ENCODE assay signal across 9 cellular contexts in genomic region chr21:28018741-28019669, GRCh38.
DNase-seq lines count a peak whose midpoint lies in the region; ATAC-seq and TF ChIP-seq lines count a peak whose summit lies in the region.
"Had no signal": no experiment of that assay in that cellular context is flagged by ENCODE, and none has a peak within 500 bp of the region (broad histone marks: within the 10 kb centered on the region; RNA-seq: fewer than 3 reads in every experiment).

No MANE protein-coding gene starts in this region.

- H3K9me3 ChIP-seq in SJCRH30 (replicated peaks), result no peaks in the 10 kb centered on the region
- H3K9me3 ChIP-seq: heart right ventricle had no signal

- no peaks in the 10 kb centered on the region for H3K27me3 ChIP-seq in SJCRH30
- H3K27me3 ChIP-seq: heart right ventricle had no signal

- H3K36me3 Mint-ChIP-seq in HFFc6 (ENCODE audit: low read depth), result no peaks in the 10 kb centered on the region

- H3K4me1 ChIP-seq in SJCRH30, result no peaks in the 10 kb centered on the region
- H3K4me1 ChIP-seq: heart right ventricle had no signal

- H3K9me3 Mint-ChIP-seq in HFFc6, result no peaks in the 10 kb centered on the region

- no peak overlapping the region for H3K27ac ChIP-seq in SJCRH30
- H3K27ac ChIP-seq: heart right ventricle had no signal

- no peaks in the 10 kb centered on the region for H3K27me3 Mint-ChIP-seq in HFFc6 (ENCODE audit: insufficient read depth)

- DNase-seq in COR-L47 (lab: John Stamatoyannopoulos, UW), result peak; percentile 6
- DNase-seq in HFFc6, result peak; percentile 0
- peak; percentile 88 for DNase-seq in SJCRH30
- no peak for DNase-seq in left lobe of liver (ENCODE audit: low spot score)
- no peak for DNase-seq in stimulated activated CD8-positive, alpha-beta memory T cell treated with anti-CD3 and anti-CD28 coated beads, Interleukin-4, amount 100 ng/mL, for 48 hours
- no peak for DNase-seq in activated T-cell treated with anti-CD3 and anti-CD28 coated beads, Interleukin-2, amount 50 U/mL, for 48 hours
- DNase-seq in T1000 (lab: John Stamatoyannopoulos, UW), result no peak

- no peaks in the 10 kb centered on the region for H3K36me3 ChIP-seq in SJCRH30
- H3K36me3 ChIP-seq: heart right ventricle had no signal

- no peak overlapping the region for H3K4me3 ChIP-seq in SJCRH30

- peak overlapping the region; percentile 82 for H3K4me3 Mint-ChIP-seq in HFFc6

- peak; percentile 41; the same call in 1 of the 2 replicates for TF ChIP-seq CTCF in HFFc6 (IDR thresholded peaks at IDR 0.05)

- no peak overlapping the region; the same call in 1 of the 2 replicates for H3K27ac Mint-ChIP-seq in HFFc6

- ATAC-seq in left lobe of liver (peak; percentile 74), GM18511 (IDR thresholded peaks at IDR 0.05; ENCODE audit: unreplicated experiment) (no peak)

- peaks cover 8% of the 10 kb centered on the region; the same call in 1 of the 2 replicates for H3K4me1 Mint-ChIP-seq in HFFc6 (ENCODE audit: low read depth)

Comparison
In these comparisons a context has a peak if more than half of its experiments do, and no peak if none do; other contexts are left out.
1. DNase-seq: peak in COR-L47 (single experiment), HFFc6 (single experiment) and SJCRH30 (2 of 2); none in left lobe of liver (single experiment), stimulated activated CD8-positive, alpha-beta memory T cell treated with anti-CD3 and anti-CD28 coated beads, Interleukin-4, amount 100 ng/mL, for 48 hours (single experiment), activated T-cell treated with anti-CD3 and anti-CD28 coated beads, Interleukin-2, amount 50 U/mL, for 48 hours (0 of 2) and T1000 (single experiment).